Comparison of ENCODE assay signal across 1 cellular context in the genomic region with DNA sequence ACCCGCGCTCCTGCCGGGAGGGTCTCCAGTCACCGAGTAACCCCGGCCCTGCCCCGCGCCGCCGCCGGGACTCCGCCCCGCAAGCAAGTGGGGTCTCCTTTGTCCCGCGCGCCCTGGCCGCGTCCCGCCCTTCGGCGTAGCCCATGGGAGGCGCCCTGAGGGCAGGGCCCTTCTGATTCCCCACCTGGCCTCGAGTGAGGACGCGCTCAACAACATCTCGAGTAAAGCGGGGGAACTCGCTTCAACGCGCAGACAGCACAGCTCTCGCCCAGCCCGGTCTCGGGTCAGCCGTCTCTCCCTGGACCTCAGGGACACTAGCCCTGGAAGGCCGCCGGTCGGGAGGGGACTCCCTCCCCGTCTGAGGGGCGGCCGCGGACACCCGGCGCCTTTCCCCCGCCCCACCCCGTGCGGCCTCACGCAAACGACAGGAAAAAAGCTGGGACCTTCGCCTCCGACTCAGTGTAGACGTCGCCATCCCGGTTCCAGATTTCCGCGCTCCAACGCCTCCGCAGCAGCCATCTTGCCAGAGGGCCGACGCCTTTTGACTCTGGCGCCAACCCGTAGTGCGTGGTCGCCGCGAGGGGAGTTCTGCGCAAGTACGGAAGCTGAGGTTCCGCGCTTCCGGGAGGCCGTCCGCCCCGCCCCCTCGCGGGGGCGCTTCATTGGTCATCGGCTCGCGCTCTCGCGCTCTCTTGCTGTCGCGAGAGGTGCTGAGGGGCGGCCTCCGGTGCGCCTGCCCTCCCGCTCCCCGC.
TF ChIP-seq lines count a peak whose summit lies in the region.

No MANE protein-coding gene starts in this region.

TF ChIP-seq in HepG2, 621 proteins besides CTCF, POLR2A, EP300 and RAD21 (continued from another document and continues in another):
- TF ChIP-seq, protein P1, sequence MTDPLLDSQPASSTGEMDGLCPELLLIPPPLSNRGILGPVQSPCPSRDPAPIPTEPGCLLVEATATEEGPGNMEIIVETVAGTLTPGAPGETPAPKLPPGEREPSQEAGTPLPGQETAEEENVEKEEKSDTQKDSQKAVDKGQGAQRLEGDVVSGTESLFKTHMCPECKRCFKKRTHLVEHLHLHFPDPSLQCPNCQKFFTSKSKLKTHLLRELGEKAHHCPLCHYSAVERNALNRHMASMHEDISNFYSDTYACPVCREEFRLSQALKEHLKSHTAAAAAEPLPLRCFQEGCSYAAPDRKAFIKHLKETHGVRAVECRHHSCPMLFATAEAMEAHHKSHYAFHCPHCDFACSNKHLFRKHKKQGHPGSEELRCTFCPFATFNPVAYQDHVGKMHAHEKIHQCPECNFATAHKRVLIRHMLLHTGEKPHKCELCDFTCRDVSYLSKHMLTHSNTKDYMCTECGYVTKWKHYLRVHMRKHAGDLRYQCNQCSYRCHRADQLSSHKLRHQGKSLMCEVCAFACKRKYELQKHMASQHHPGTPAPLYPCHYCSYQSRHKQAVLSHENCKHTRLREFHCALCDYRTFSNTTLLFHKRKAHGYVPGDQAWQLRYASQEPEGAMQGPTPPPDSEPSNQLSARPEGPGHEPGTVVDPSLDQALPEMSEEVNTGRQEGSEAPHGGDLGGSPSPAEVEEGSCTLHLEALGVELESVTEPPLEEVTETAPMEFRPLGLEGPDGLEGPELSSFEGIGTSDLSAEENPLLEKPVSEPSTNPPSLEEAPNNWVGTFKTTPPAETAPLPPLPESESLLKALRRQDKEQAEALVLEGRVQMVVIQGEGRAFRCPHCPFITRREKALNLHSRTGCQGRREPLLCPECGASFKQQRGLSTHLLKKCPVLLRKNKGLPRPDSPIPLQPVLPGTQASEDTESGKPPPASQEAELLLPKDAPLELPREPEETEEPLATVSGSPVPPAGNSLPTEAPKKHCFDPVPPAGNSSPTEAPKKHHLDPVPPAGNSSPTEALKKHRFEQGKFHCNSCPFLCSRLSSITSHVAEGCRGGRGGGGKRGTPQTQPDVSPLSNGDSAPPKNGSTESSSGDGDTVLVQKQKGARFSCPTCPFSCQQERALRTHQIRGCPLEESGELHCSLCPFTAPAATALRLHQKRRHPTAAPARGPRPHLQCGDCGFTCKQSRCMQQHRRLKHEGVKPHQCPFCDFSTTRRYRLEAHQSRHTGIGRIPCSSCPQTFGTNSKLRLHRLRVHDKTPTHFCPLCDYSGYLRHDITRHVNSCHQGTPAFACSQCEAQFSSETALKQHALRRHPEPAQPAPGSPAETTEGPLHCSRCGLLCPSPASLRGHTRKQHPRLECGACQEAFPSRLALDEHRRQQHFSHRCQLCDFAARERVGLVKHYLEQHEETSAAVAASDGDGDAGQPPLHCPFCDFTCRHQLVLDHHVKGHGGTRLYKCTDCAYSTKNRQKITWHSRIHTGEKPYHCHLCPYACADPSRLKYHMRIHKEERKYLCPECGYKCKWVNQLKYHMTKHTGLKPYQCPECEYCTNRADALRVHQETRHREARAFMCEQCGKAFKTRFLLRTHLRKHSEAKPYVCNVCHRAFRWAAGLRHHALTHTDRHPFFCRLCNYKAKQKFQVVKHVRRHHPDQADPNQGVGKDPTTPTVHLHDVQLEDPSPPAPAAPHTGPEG (CRISPR knock-in tag; IDR thresholded peaks at IDR 0.05), result peak; percentile 86
- TF ChIP-seq, protein P2, sequence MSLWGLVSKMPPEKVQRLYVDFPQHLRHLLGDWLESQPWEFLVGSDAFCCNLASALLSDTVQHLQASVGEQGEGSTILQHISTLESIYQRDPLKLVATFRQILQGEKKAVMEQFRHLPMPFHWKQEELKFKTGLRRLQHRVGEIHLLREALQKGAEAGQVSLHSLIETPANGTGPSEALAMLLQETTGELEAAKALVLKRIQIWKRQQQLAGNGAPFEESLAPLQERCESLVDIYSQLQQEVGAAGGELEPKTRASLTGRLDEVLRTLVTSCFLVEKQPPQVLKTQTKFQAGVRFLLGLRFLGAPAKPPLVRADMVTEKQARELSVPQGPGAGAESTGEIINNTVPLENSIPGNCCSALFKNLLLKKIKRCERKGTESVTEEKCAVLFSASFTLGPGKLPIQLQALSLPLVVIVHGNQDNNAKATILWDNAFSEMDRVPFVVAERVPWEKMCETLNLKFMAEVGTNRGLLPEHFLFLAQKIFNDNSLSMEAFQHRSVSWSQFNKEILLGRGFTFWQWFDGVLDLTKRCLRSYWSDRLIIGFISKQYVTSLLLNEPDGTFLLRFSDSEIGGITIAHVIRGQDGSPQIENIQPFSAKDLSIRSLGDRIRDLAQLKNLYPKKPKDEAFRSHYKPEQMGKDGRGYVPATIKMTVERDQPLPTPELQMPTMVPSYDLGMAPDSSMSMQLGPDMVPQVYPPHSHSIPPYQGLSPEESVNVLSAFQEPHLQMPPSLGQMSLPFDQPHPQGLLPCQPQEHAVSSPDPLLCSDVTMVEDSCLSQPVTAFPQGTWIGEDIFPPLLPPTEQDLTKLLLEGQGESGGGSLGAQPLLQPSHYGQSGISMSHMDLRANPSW (CRISPR knock-in tag; IDR thresholded peaks at IDR 0.05; ENCODE audit: borderline replicate concordance), result no peak
- no peak; the same call in 1 of the 2 replicates for TF ChIP-seq HOXA9 (CRISPR knock-in tag; IDR thresholded peaks at IDR 0.05; ENCODE audit: borderline replicate concordance)
- TF ChIP-seq, protein P3, sequence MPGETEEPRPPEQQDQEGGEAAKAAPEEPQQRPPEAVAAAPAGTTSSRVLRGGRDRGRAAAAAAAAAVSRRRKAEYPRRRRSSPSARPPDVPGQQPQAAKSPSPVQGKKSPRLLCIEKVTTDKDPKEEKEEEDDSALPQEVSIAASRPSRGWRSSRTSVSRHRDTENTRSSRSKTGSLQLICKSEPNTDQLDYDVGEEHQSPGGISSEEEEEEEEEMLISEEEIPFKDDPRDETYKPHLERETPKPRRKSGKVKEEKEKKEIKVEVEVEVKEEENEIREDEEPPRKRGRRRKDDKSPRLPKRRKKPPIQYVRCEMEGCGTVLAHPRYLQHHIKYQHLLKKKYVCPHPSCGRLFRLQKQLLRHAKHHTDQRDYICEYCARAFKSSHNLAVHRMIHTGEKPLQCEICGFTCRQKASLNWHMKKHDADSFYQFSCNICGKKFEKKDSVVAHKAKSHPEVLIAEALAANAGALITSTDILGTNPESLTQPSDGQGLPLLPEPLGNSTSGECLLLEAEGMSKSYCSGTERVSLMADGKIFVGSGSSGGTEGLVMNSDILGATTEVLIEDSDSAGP (CRISPR knock-in tag; IDR thresholded peaks at IDR 0.05; ENCODE audit: borderline replicate concordance), result peak; percentile 97
- TF ChIP-seq, protein P4, sequence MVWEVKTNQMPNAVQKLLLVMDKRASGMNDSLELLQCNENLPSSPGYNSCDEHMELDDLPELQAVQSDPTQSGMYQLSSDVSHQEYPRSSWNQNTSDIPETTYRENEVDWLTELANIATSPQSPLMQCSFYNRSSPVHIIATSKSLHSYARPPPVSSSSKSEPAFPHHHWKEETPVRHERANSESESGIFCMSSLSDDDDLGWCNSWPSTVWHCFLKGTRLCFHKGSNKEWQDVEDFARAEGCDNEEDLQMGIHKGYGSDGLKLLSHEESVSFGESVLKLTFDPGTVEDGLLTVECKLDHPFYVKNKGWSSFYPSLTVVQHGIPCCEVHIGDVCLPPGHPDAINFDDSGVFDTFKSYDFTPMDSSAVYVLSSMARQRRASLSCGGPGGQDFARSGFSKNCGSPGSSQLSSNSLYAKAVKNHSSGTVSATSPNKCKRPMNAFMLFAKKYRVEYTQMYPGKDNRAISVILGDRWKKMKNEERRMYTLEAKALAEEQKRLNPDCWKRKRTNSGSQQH (CRISPR knock-in tag; IDR thresholded peaks at IDR 0.05; ENCODE audit: low read depth), result peak; percentile 78; the same call in 1 of the 2 replicates
- TF ChIP-seq RORA (CRISPR knock-in tag; IDR thresholded peaks at IDR 0.05), result no peak; the same call in 1 of the 2 replicates
- no peak for TF ChIP-seq ZNF660 (CRISPR knock-in tag; IDR thresholded peaks at IDR 0.05; ENCODE audit: borderline replicate concordance, low read depth)
- TF ChIP-seq ZNF496 (CRISPR knock-in tag; IDR thresholded peaks at IDR 0.05; ENCODE audit: insufficient replicate concordance), result no peak
- TF ChIP-seq FOSL2 (CRISPR knock-in tag; IDR thresholded peaks at IDR 0.05), result peak; percentile 56
- peak; percentile 90 for TF ChIP-seq ZNF367 (CRISPR knock-in tag; IDR thresholded peaks at IDR 0.05; ENCODE audit: borderline replicate concordance)
- TF ChIP-seq HMGA1 (CRISPR knock-in tag; conservative IDR thresholded peaks at IDR 0.05), result no peak
- TF ChIP-seq, protein P5, sequence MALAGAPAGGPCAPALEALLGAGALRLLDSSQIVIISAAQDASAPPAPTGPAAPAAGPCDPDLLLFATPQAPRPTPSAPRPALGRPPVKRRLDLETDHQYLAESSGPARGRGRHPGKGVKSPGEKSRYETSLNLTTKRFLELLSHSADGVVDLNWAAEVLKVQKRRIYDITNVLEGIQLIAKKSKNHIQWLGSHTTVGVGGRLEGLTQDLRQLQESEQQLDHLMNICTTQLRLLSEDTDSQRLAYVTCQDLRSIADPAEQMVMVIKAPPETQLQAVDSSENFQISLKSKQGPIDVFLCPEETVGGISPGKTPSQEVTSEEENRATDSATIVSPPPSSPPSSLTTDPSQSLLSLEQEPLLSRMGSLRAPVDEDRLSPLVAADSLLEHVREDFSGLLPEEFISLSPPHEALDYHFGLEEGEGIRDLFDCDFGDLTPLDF (CRISPR knock-in tag; IDR thresholded peaks at IDR 0.05), result peak; percentile 93
- TF ChIP-seq NFIB (CRISPR knock-in tag; IDR thresholded peaks at IDR 0.05; ENCODE audit: borderline replicate concordance), result no peak
- TF ChIP-seq, protein P6, sequence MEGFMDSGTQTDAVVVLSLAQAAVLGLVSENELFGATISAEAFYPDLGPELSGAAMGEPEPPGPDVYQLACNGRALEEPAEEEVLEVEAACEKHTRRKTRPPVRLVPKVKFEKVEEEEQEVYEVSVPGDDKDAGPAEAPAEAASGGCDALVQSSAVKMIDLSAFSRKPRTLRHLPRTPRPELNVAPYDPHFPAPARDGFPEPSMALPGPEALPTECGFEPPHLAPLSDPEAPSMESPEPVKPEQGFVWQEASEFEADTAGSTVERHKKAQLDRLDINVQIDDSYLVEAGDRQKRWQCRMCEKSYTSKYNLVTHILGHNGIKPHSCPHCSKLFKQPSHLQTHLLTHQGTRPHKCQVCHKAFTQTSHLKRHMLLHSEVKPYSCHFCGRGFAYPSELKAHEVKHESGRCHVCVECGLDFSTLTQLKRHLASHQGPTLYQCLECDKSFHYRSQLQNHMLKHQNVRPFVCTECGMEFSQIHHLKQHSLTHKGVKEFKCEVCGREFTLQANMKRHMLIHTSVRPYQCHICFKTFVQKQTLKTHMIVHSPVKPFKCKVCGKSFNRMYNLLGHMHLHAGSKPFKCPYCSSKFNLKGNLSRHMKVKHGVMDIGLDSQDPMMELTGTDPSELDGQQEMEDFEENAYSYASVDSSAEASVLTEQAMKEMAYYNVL (CRISPR knock-in tag; IDR thresholded peaks at IDR 0.05; ENCODE audit: borderline replicate concordance), result peak; percentile 80; the same call in 1 of the 2 replicates
- TF ChIP-seq, protein P7, sequence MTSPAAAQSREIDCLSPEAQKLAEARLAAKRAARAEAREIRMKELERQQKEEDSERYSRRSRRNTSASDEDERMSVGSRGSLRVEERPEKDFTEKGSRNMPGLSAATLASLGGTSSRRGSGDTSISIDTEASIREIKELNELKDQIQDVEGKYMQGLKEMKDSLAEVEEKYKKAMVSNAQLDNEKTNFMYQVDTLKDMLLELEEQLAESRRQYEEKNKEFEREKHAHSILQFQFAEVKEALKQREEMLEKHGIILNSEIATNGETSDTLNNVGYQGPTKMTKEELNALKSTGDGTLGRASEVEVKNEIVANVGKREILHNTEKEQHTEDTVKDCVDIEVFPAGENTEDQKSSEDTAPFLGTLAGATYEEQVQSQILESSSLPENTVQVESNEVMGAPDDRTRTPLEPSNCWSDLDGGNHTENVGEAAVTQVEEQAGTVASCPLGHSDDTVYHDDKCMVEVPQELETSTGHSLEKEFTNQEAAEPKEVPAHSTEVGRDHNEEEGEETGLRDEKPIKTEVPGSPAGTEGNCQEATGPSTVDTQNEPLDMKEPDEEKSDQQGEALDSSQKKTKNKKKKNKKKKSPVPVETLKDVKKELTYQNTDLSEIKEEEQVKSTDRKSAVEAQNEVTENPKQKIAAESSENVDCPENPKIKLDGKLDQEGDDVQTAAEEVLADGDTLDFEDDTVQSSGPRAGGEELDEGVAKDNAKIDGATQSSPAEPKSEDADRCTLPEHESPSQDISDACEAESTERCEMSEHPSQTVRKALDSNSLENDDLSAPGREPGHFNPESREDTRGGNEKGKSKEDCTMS (CRISPR knock-in tag; conservative IDR thresholded peaks at IDR 0.05), result 0 out of 2 replicates have a peak, but pooled peaks have one; percentile 34
- TF ChIP-seq ZNF296 (CRISPR knock-in tag; conservative IDR thresholded peaks at IDR 0.05), result peak; percentile 90; the same call in 1 of the 2 replicates
- peak; percentile 85; the same call in 1 of the 2 replicates for TF ChIP-seq SMAD3 (CRISPR knock-in tag; IDR thresholded peaks at IDR 0.05)
- TF ChIP-seq ZMAT3 (CRISPR knock-in tag; conservative IDR thresholded peaks at IDR 0.05), result peak; percentile 99
- TF ChIP-seq PCBP1 (IDR thresholded peaks at IDR 0.05; ENCODE audit: borderline replicate concordance, low read depth, low read length), result peak; percentile 99
- TF ChIP-seq ZFYVE20 (CRISPR knock-in tag; IDR thresholded peaks at IDR 0.05; ENCODE audit: borderline replicate concordance, low read depth), result 0 out of 2 replicates have a peak, but pooled peaks have one; percentile 50
- TF ChIP-seq ZNF556 (CRISPR knock-in tag; IDR thresholded peaks at IDR 0.05; ENCODE audit: borderline replicate concordance), result peak; percentile 98
- TF ChIP-seq ETV5 (CRISPR knock-in tag; IDR thresholded peaks at IDR 0.05; ENCODE audit: borderline replicate concordance), result peak; percentile 80
- TF ChIP-seq, protein P8, sequence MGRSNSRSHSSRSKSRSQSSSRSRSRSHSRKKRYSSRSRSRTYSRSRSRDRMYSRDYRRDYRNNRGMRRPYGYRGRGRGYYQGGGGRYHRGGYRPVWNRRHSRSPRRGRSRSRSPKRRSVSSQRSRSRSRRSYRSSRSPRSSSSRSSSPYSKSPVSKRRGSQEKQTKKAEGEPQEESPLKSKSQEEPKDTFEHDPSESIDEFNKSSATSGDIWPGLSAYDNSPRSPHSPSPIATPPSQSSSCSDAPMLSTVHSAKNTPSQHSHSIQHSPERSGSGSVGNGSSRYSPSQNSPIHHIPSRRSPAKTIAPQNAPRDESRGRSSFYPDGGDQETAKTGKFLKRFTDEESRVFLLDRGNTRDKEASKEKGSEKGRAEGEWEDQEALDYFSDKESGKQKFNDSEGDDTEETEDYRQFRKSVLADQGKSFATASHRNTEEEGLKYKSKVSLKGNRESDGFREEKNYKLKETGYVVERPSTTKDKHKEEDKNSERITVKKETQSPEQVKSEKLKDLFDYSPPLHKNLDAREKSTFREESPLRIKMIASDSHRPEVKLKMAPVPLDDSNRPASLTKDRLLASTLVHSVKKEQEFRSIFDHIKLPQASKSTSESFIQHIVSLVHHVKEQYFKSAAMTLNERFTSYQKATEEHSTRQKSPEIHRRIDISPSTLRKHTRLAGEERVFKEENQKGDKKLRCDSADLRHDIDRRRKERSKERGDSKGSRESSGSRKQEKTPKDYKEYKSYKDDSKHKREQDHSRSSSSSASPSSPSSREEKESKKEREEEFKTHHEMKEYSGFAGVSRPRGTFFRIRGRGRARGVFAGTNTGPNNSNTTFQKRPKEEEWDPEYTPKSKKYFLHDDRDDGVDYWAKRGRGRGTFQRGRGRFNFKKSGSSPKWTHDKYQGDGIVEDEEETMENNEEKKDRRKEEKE (IDR thresholded peaks at IDR 0.05), result no peak
- no peak for TF ChIP-seq IKZF1 (IDR thresholded peaks at IDR 0.05)
- TF ChIP-seq TSC22D2 (CRISPR knock-in tag; IDR thresholded peaks at IDR 0.05; ENCODE audit: borderline replicate concordance), result peak; percentile 93
- TF ChIP-seq, protein P9, sequence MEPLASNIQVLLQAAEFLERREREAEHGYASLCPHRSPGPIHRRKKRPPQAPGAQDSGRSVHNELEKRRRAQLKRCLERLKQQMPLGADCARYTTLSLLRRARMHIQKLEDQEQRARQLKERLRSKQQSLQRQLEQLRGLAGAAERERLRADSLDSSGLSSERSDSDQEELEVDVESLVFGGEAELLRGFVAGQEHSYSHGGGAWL (CRISPR knock-in tag; IDR thresholded peaks at IDR 0.05), result peak; percentile 93
